ENCODE assay signal across 8 cellular contexts in genomic region chr18:57210101-57210661, GRCh38.
DNase-seq lines count a peak whose midpoint lies in the region; FAIRE-seq and TF ChIP-seq lines count a peak whose summit lies in the region.

No MANE protein-coding gene starts in this region.

- H3K4me3 ChIP-seq in AG09309 (ENCODE audit: control insufficient read depth, low read depth, low read length) (no peak overlapping the region), GM23248 (no peak overlapping the region), keratinocyte (ENCODE audit: control insufficient read depth in 2 of 3, extremely low read depth in 1 of 3, insufficient read depth in 2 of 3, low read depth in 1 of 3, low read length in 3 of 3) (peak overlapping the region in 1 of 3 experiments; percentile 17), stomach smooth muscle (ENCODE audit: low read length in 2 of 2) (peak overlapping the region; percentile 0 to 36)

- no peaks in the 10 kb centered on the region for H3K9me1 ChIP-seq in keratinocyte (ENCODE audit: control insufficient read depth, extremely low read depth, insufficient read depth, low read length)

- no peaks in the 10 kb centered on the region for H3K79me2 ChIP-seq in GM23248 (ENCODE audit: insufficient read depth)
- no peaks in the 10 kb centered on the region for H3K79me2 ChIP-seq in keratinocyte (ENCODE audit: control insufficient read depth, insufficient read depth, low read length)

- no peak overlapping the region for H3K9ac ChIP-seq in GM23248
- peak overlapping the region; percentile 28 for H3K9ac ChIP-seq in keratinocyte (ENCODE audit: control insufficient read depth, extremely low read depth, insufficient read depth, low read length)
- no peak overlapping the region for H3K9ac ChIP-seq in stomach smooth muscle (ENCODE audit: low read length in 2 of 2)

- no peak overlapping the region for H3K27ac ChIP-seq in GM23248
- H3K27ac ChIP-seq in keratinocyte (ENCODE audit: control insufficient read depth, insufficient read depth, low read length), result peak overlapping the region; percentile 42
- H3K27ac ChIP-seq in stomach smooth muscle (ENCODE audit: low read length), result no peak overlapping the region

- DNase-seq in AG09309 (ENCODE audit: low read depth), result peak; percentile 38
- peak; percentile 92 for DNase-seq in GM23248
- peak; percentile 43 for DNase-seq in NCI-H748 (lab: John Stamatoyannopoulos, UW; ENCODE audit: unreplicated experiment)
- DNase-seq in T47D (ENCODE audit: low read depth in 1 of 2, low spot score in 1 of 2), result peak; percentile 6 to 51
- peak; percentile 25 for DNase-seq in keratinocyte (ENCODE audit: low read depth, low spot score)
- DNase-seq in activated CD4-positive, CD25-positive, alpha-beta regulatory T cell treated with anti-CD3 and anti-CD28 coated beads, Interleukin-2, amount 50 U/mL, for 72 hours, result no peak
- DNase-seq in NCI-H524 treated with DMSO at 0.1 percent for 48 hours (lab: John Stamatoyannopoulos, UW), result no peak

- no peaks in the 10 kb centered on the region for H3K9me3 ChIP-seq in GM23248 (ENCODE audit: low read depth)
- no peaks in the 10 kb centered on the region for H3K9me3 ChIP-seq in keratinocyte (ENCODE audit: control insufficient read depth, low read depth, low read length)
- no peaks in the 10 kb centered on the region for H3K9me3 ChIP-seq in stomach smooth muscle (ENCODE audit: control insufficient read depth in 2 of 2, low read length in 2 of 2)

- H4K20me1 ChIP-seq in GM23248 (ENCODE audit: insufficient read depth) (no peaks in the 10 kb centered on the region), keratinocyte (ENCODE audit: control insufficient read depth, extremely low read depth, insufficient read depth, low read length) (no peaks in the 10 kb centered on the region)

- no peaks in the 10 kb centered on the region for H3K9me2 ChIP-seq in GM23248 (ENCODE audit: insufficient read depth)

- TF ChIP-seq CTCF in AG09309 (IDR thresholded peaks at IDR 0.05; ENCODE audit: control insufficient read depth, insufficient read depth, low read depth, low read length, missing control alignments) (no peak), keratinocyte (optimal IDR thresholded peaks at IDR 0.05 in 1 of 3, IDR thresholded peaks at IDR 0.05 in 1 of 3, conservative IDR thresholded peaks at IDR 0.05 in 1 of 3; ENCODE audit: extremely low read depth in 1 of 3, insufficient read depth in 2 of 3, low read length in 3 of 3) (no peak)

- peaks cover 13% of the 10 kb centered on the region for H3K4me1 ChIP-seq in GM23248 (ENCODE audit: insufficient read depth)
- H3K4me1 ChIP-seq in keratinocyte (ENCODE audit: control insufficient read depth, extremely low read depth, insufficient read depth, low read length), result peaks cover 19% of the 10 kb centered on the region
- H3K4me1 ChIP-seq in stomach smooth muscle (ENCODE audit: control insufficient read depth, insufficient read depth, low read length), result peaks cover 4% of the 10 kb centered on the region

- no peaks in the 10 kb centered on the region for H3F3A ChIP-seq in GM23248 (ENCODE audit: insufficient read depth)

- in situ Hi-C loops in GM23248 (cut with MboI) (no loop called here), T47D (cut with HindIII; ENCODE audit: low pct_unique_long_range_greater_than_20kb, low sequenced_read_pairs) (no loop called here)

- peak overlapping the region; percentile 13; the same call in 1 of the 2 replicates for H2AFZ ChIP-seq in GM23248
- peak overlapping the region; percentile 42 for H2AFZ ChIP-seq in keratinocyte (ENCODE audit: control insufficient read depth, low read length)

- WGBS in GM23248 (ENCODE audit: low coverage in 1 of 2, low lambda C conversion rate in 2 of 2, missing lambda C conversion rate in 2 of 2), 2 experiments, result 7 to 11% methylated on average over 11 of the region's 11 CpGs

- H3K4me2 ChIP-seq in GM23248 (ENCODE audit: unreplicated experiment), result peak overlapping the region; percentile 41
- H3K4me2 ChIP-seq in keratinocyte (ENCODE audit: control insufficient read depth, extremely low read depth, insufficient read depth, low read depth, low read length), result peak overlapping the region; percentile 71

- FAIRE-seq in keratinocyte (lab: Jason Lieb, UNC), result peak; percentile 90

- H3K27me3 ChIP-seq in GM23248 (replicated peaks; ENCODE audit: insufficient read depth), result no peaks in the 10 kb centered on the region
- no peaks in the 10 kb centered on the region for H3K27me3 ChIP-seq in keratinocyte (ENCODE audit: control insufficient read depth, extremely low read depth, insufficient read depth, low read length)
- H3K27me3 ChIP-seq in stomach smooth muscle (ENCODE audit: control insufficient read depth in 1 of 2, insufficient read depth in 2 of 2, low read length in 2 of 2), result peaks cover 8 to 9% of the 10 kb centered on the region in 2 donors

- H3K36me3 ChIP-seq in GM23248 (ENCODE audit: low read depth) (no peaks in the 10 kb centered on the region), keratinocyte (ENCODE audit: control insufficient read depth in 2 of 2, extremely low read depth in 1 of 2, insufficient read depth in 2 of 2, low read length in 2 of 2) (no peaks in the 10 kb centered on the region), stomach smooth muscle (ENCODE audit: control insufficient read depth in 2 of 2, insufficient read depth in 2 of 2, low read length in 2 of 2) (no peaks in the 10 kb centered on the region)

- dilution Hi-C loops in keratinocyte (cut with MboI; ENCODE audit: extremely low pct_ligation_motif_present, low sequenced_read_pairs), result no loop called here

Comparison
In these comparisons a context has a peak if more than half of its experiments do, and no peak if none do; other contexts are left out.
1. DNase-seq: peak in AG09309 (single experiment), GM23248 (single experiment), NCI-H748 (single experiment), T47D (2 of 2) and keratinocyte (single experiment); none in activated CD4-positive, CD25-positive, alpha-beta regulatory T cell treated with anti-CD3 and anti-CD28 coated beads, Interleukin-2, amount 50 U/mL, for 72 hours (single experiment) and NCI-H524 treated with DMSO at 0.1 percent for 48 hours (single experiment).
2. H3K4me3 ChIP-seq: peak in stomach smooth muscle (2 of 2); none in AG09309 (single experiment) and GM23248 (single experiment).